ENCODE assay signal across 1 cellular context in genomic region chr11:126340960-126341709, GRCh38.
TF ChIP-seq lines count a peak whose summit lies in the region.

No MANE protein-coding gene starts in this region.

TF ChIP-seq in SK-N-SH treated with all-trans-retinoic acid at 6 μM for 48 hours, 23 proteins besides CTCF, POLR2A, EP300 and RAD21 (continued from another document):
- TF ChIP-seq TOX (CRISPR knock-in tag; IDR thresholded peaks at IDR 0.05; ENCODE audit: borderline replicate concordance) = no peak
- no peak for TF ChIP-seq PATZ1 (CRISPR knock-in tag; IDR thresholded peaks at IDR 0.05; ENCODE audit: borderline replicate concordance)
- no peak for TF ChIP-seq ZFP3 (CRISPR knock-in tag; IDR thresholded peaks at IDR 0.05)
- no peak for TF ChIP-seq ISL1 (CRISPR knock-in tag; IDR thresholded peaks at IDR 0.05)
- TF ChIP-seq OSR1 (CRISPR knock-in tag; IDR thresholded peaks at IDR 0.05) = no peak
- TF ChIP-seq ZNF8 (CRISPR knock-in tag; IDR thresholded peaks at IDR 0.05) = no peak
- no peak for TF ChIP-seq PPARA (CRISPR knock-in tag; IDR thresholded peaks at IDR 0.05; ENCODE audit: borderline replicate concordance)
